1 cellular context compared by ENCODE assay signal in genomic region chr9:129803679-129804065, GRCh38.
TF ChIP-seq lines count a peak whose summit lies in the region.

No MANE protein-coding gene starts in this region.

TF ChIP-seq in K562, 482 proteins besides CTCF, POLR2A, EP300 and RAD21 (continued from another document):
- TF ChIP-seq RCOR1 (IDR thresholded peaks at IDR 0.05; ENCODE audit: borderline replicate concordance in 1 of 2, low read depth in 2 of 2, low read length in 2 of 2) (0 out of 4 replicates have a peak, but pooled peaks of 1 of the 2 experiments have one; percentile 49), HLTF (IDR thresholded peaks at IDR 0.05) (0 out of 2 replicates have a peak, but pooled peaks have one; percentile 38), MAFK (IDR thresholded peaks at IDR 0.05; ENCODE audit: low read length) (no peak), ZNF124 (CRISPR knock-in tag; IDR thresholded peaks at IDR 0.05) (no peak; the same call in 1 of the 2 replicates), ASH1L (IDR thresholded peaks at IDR 0.05; ENCODE audit: borderline replicate concordance, low read depth, partially characterized antibody) (no peak), SUPT5H (IDR thresholded peaks at IDR 0.05) (no peak), SMARCA4 (IDR thresholded peaks at IDR 0.05) (no peak), NR1H2 (CRISPR knock-in tag; IDR thresholded peaks at IDR 0.05) (no peak), MXI1 (IDR thresholded peaks at IDR 0.05; ENCODE audit: low read depth, low read length) (no peak), NFE2 (IDR thresholded peaks at IDR 0.05; ENCODE audit: low read depth) (no peak)
- TF ChIP-seq, protein P1, sequence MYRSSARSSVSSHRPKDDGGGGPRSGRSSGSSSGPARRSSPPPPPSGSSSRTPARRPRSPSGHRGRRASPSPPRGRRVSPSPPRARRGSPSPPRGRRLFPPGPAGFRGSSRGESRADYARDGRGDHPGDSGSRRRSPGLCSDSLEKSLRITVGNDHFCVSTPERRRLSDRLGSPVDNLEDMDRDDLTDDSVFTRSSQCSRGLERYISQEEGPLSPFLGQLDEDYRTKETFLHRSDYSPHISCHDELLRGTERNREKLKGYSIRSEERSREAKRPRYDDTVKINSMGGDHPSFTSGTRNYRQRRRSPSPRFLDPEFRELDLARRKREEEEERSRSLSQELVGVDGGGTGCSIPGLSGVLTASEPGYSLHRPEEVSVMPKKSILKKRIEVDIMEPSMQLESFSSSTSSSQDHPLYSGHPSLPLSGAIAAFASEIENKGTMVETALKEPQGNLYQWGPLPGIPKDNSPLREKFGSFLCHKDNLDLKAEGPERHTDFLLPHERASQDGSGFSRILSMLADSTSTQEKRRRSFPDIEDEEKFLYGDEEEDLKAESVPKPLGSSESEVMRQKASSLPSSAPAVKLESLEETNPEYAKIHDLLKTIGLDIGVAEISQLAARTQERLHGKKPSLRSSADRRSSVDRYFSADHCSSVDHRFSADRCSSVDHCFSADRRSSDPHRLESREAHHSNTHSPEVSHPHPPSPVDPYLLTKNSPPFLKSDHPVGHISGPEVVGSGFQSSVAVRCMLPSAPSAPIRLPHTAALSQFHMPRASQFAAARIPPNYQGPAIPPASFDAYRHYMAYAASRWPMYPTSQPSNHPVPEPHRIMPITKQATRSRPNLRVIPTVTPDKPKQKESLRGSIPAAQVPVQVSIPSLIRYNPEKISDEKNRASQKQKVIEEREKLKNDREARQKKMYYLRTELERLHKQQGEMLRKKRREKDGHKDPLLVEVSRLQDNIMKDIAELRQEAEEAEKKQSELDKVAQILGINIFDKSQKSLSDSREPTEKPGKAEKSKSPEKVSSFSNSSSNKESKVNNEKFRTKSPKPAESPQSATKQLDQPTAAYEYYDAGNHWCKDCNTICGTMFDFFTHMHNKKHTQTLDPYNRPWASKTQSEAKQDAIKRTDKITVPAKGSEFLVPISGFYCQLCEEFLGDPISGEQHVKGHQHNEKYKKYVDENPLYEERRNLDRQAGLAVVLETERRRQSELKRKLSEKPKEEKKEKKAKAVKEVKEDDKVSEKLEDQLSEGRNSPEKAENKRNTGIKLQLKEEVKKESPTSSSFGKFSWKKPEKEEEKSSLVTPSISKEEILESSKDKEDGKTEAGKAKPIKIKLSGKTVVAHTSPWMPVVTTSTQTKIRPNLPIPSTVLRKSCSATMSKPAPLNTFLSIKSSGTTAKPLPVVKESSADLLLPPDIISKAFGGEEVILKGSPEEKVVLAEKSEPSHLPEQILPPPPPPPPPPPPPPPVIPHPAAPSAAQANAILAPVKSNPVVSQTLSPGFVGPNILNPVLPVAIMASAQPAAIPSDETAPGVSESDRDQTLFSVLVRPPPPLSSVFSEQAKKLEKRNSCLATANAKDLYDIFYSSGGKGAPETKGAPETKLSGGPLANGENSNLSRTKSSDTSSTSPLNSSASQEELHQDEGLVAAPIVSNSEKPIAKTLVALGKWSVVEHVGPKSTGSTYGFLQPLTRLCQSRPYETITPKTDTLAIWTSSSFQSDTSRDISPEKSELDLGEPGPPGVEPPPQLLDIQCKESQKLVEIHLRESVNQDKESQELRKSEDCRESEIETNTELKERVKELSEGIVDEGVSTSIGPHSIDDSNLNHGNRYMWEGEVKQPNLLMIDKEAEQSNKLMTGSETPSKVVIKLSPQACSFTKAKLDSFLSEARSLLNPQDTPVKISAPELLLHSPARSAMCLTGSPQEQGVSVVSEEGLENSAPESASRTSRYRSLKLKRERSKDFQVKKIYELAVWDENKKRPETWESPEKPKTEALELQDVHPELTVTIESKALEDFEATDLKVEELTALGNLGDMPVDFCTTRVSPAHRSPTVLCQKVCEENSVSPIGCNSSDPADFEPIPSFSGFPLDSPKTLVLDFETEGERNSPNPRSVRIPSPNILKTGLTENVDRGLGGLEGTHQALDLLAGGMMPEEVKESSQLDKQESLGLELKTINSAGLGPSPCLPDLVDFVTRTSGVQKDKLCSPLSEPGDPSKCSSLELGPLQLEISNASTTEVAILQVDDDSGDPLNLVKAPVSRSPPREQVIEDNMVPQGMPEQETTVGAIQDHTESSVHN (IDR thresholded peaks at IDR 0.05; ENCODE audit: borderline replicate concordance in 1 of 2, low read depth in 1 of 2): no peak
- TF ChIP-seq, protein P2, sequence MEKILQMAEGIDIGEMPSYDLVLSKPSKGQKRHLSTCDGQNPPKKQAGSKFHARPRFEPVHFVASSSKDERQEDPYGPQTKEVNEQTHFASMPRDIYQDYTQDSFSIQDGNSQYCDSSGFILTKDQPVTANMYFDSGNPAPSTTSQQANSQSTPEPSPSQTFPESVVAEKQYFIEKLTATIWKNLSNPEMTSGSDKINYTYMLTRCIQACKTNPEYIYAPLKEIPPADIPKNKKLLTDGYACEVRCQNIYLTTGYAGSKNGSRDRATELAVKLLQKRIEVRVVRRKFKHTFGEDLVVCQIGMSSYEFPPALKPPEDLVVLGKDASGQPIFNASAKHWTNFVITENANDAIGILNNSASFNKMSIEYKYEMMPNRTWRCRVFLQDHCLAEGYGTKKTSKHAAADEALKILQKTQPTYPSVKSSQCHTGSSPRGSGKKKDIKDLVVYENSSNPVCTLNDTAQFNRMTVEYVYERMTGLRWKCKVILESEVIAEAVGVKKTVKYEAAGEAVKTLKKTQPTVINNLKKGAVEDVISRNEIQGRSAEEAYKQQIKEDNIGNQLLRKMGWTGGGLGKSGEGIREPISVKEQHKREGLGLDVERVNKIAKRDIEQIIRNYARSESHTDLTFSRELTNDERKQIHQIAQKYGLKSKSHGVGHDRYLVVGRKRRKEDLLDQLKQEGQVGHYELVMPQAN (IDR thresholded peaks at IDR 0.05; ENCODE audit: borderline replicate concordance): peak; percentile 32; the same call in 1 of the 2 replicates
- TF ChIP-seq, protein P3, sequence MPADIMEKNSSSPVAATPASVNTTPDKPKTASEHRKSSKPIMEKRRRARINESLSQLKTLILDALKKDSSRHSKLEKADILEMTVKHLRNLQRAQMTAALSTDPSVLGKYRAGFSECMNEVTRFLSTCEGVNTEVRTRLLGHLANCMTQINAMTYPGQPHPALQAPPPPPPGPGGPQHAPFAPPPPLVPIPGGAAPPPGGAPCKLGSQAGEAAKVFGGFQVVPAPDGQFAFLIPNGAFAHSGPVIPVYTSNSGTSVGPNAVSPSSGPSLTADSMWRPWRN (IDR thresholded peaks at IDR 0.05; ENCODE audit: low read depth): no peak
